ENCODE assay signal across 14 cellular contexts in genomic region chr15:100712226-100712625, GRCh38.
DNase-seq lines count a peak whose midpoint lies in the region; ATAC-seq, FAIRE-seq and TF ChIP-seq lines count a peak whose summit lies in the region.
"Had no signal": no experiment of that assay in that cellular context is flagged by ENCODE, and none has a peak within 500 bp of the region (broad histone marks: within the 10 kb centered on the region; RNA-seq: fewer than 3 reads in every experiment).

No MANE protein-coding gene starts in this region.

- H3K4me3 Mint-ChIP-seq in Calu3 (ENCODE audit: low read depth, unreplicated experiment) (no peak overlapping the region), glutamatergic neuron (ENCODE audit: unreplicated experiment) (no peak overlapping the region)
- H3K4me3 Mint-ChIP-seq in effector memory CD8-positive, alpha-beta T cell: no peak overlapping the region
- H3K4me3 Mint-ChIP-seq: central memory CD8-positive, alpha-beta T cell had no signal

- WGBS in pancreas, 2 donors: 82 to 86% methylated on average over 8 of the region's 8 CpGs

- ATAC-seq in Right ventricle myocardium superior (ENCODE audit: poor library complexity): peak; percentile 63
- ATAC-seq in pancreas: peak in 1 of 4 donors; percentile 15
- ATAC-seq in GM21360 (IDR thresholded peaks at IDR 0.05; ENCODE audit: unreplicated experiment): no peak
- ATAC-seq in effector memory CD8-positive, alpha-beta T cell (replicated peaks): no peak

- FAIRE-seq in pancreas (lab: Jason Lieb, UNC): no peak

- H3K36me3 Mint-ChIP-seq in Calu3 (ENCODE audit: insufficient read depth, unreplicated experiment) (peaks cover 58% of the 10 kb centered on the region), glutamatergic neuron (ENCODE audit: unreplicated experiment) (peaks cover 16% of the 10 kb centered on the region)
- no peaks in the 10 kb centered on the region for H3K36me3 Mint-ChIP-seq in effector memory CD8-positive, alpha-beta T cell (ENCODE audit: insufficient read depth)

- H3K4me3 ChIP-seq in adipocyte (ENCODE audit: low read length): no peak overlapping the region
- no peak overlapping the region for H3K4me3 ChIP-seq in pancreas
- H3K4me3 ChIP-seq: suprapubic skin had no signal

- H3K27ac Mint-ChIP-seq in Calu3 (ENCODE audit: unreplicated experiment): peak overlapping the region; percentile 98
- H3K27ac Mint-ChIP-seq in glutamatergic neuron (ENCODE audit: unreplicated experiment): no peak overlapping the region
- H3K27ac Mint-ChIP-seq in effector memory CD8-positive, alpha-beta T cell: no peak overlapping the region

- H3K27ac ChIP-seq in pancreas: peak overlapping the region in 3 of 4 donors; percentile 70 to 72 (median 70)
- H3K27ac ChIP-seq: suprapubic skin had no signal

- no peak overlapping the region for H3K9ac ChIP-seq in adipocyte (ENCODE audit: low read length)

- CTCF ChIA-PET in Calu3 (lab: Charles Lee): interaction anchor here (0.8 to 1.5 kb wide), 2 partner anchors 9 to 41 kb away, joined by 4 to 10 read pairs; no protein-coding TSS in a partner anchor

- no peaks in the 10 kb centered on the region for H3K27me3 ChIP-seq in adipocyte (replicated peaks; ENCODE audit: control insufficient read depth, insufficient read depth, low read length)
- H3K27me3 ChIP-seq in pancreas: no peaks in the 10 kb centered on the region
- H3K27me3 ChIP-seq: suprapubic skin had no signal

- H3K4me1 ChIP-seq in adipocyte (ENCODE audit: control insufficient read depth, insufficient read depth, low read length): peaks cover 7% of the 10 kb centered on the region
- H3K4me1 ChIP-seq in pancreas: peaks cover 0 to 19% (median 2%) of the 10 kb centered on the region in 3 donors

- BruUV-seq in Calu3 (replicated peaks; lab: Mats Ljungman, UMichigan): no TSS peak

- H3K9me3 Mint-ChIP-seq in Calu3 (ENCODE audit: low read depth, unreplicated experiment): peaks cover 17% of the 10 kb centered on the region
- peaks cover 3% of the 10 kb centered on the region for H3K9me3 Mint-ChIP-seq in glutamatergic neuron (ENCODE audit: unreplicated experiment)
- H3K9me3 Mint-ChIP-seq in effector memory CD8-positive, alpha-beta T cell: peaks cover 10 to 27% of the 10 kb centered on the region in 2 donors

- H3K27me3 Mint-ChIP-seq in Calu3 (ENCODE audit: unreplicated experiment) (no peaks in the 10 kb centered on the region), glutamatergic neuron (ENCODE audit: unreplicated experiment) (peaks cover 3% of the 10 kb centered on the region)
- peaks cover 8 to 23% of the 10 kb centered on the region in 2 donors for H3K27me3 Mint-ChIP-seq in effector memory CD8-positive, alpha-beta T cell

- H3K4me1 Mint-ChIP-seq in Calu3 (ENCODE audit: low read depth, unreplicated experiment) (peaks cover 74% of the 10 kb centered on the region), glutamatergic neuron (ENCODE audit: low read depth, unreplicated experiment) (no peaks in the 10 kb centered on the region)
- no peaks in the 10 kb centered on the region for H3K4me1 Mint-ChIP-seq in effector memory CD8-positive, alpha-beta T cell (ENCODE audit: low read depth in 2 of 2)
- H3K4me1 Mint-ChIP-seq: central memory CD8-positive, alpha-beta T cell had no signal

- H3K36me3 ChIP-seq in adipocyte (ENCODE audit: control insufficient read depth, insufficient read depth, low read length, severe bottlenecking) (no peaks in the 10 kb centered on the region), pancreas (no peaks in the 10 kb centered on the region)
- H3K36me3 ChIP-seq: suprapubic skin had no signal

- TF ChIP-seq CTCF in Calu3 (IDR thresholded peaks at IDR 0.05; ENCODE audit: unreplicated experiment) (no peak), pancreas (IDR thresholded peaks at IDR 0.05) (no peak), glutamatergic neuron (IDR thresholded peaks at IDR 0.05; ENCODE audit: partially characterized antibody, unreplicated experiment) (no peak)

- intact Hi-C loops in Calu3 (cut with micrococcal nuclease; ENCODE audit: unreplicated experiment) (loop anchor here (2.0 kb wide), 1 partner anchor 173 kb away; no protein-coding TSS in a partner anchor), Right ventricle myocardium superior (cut with DNase I) (no loop called here), pancreas (cut with DNase I) (no loop called here)

- no peak for DNase-seq in Calu3
- peak; percentile 43 for DNase-seq in adipocyte (ENCODE audit: low read depth)
- peak; percentile 79 for DNase-seq in Right ventricle myocardium superior
- DNase-seq in pancreas: peak in 1 of 6 donors; percentile 8
- DNase-seq in glutamatergic neuron: no peak
- DNase-seq in effector memory CD8-positive, alpha-beta T cell: no peak
- no peak for DNase-seq in GM19238 (ENCODE audit: insufficient read length, low spot score)
- DNase-seq: activated naive CD4-positive, alpha-beta T cell treated with Interleukin-2 at 50 U/mL for 16 hours; AML-193; mesendoderm; NCI-H1092 treated with DMSO at 0.1 percent for 48 hours had no signal

- H3K9me3 ChIP-seq in adipocyte (ENCODE audit: control insufficient read depth, low read length): no peaks in the 10 kb centered on the region
- no peaks in the 10 kb centered on the region for H3K9me3 ChIP-seq in pancreas
- H3K9me3 ChIP-seq: suprapubic skin had no signal

Comparison
In these comparisons a context has a peak if more than half of its experiments do, and no peak if none do; other contexts are left out.
1. DNase-seq: peak in adipocyte (single experiment) and Right ventricle myocardium superior (single experiment); none in Calu3 (single experiment), glutamatergic neuron (single experiment), effector memory CD8-positive, alpha-beta T cell (0 of 3) and GM19238 (single experiment).